8 cellular contexts compared by ENCODE assay signal in genomic region chr1:145959957-145960467, GRCh38. TPM values are rescaled to one million over a fixed set of nuclear protein-coding genes. Genes with fewer than 3 reads are reported as not detected.
DNase-seq lines count a peak whose midpoint lies in the region; ATAC-seq and TF ChIP-seq lines count a peak whose summit lies in the region.

No MANE protein-coding gene starts in this region.

- H3K79me2 ChIP-seq in PC-3 (ENCODE audit: low read length) (peaks cover 20% of the 10 kb centered on the region), osteoblast (ENCODE audit: insufficient read depth, low read length) (peaks cover 32% of the 10 kb centered on the region)

- H2AFZ ChIP-seq in PC-3 (ENCODE audit: low read length) (no peak overlapping the region), osteoblast (ENCODE audit: low read length) (peak overlapping the region; percentile 90)

- peaks cover 17% of the 10 kb centered on the region for H3K36me3 Mint-ChIP-seq in CD8-positive, alpha-beta T cell

- peaks cover 74% of the 10 kb centered on the region for H3K4me1 Mint-ChIP-seq in CD8-positive, alpha-beta T cell (ENCODE audit: low read depth)

- peak overlapping the region; percentile 91; the same call in 1 of the 2 replicates for H3K4me2 ChIP-seq in PC-3 (ENCODE audit: low read length)
- peak overlapping the region; percentile 100 for H3K4me2 ChIP-seq in osteoblast (ENCODE audit: insufficient read depth, low read length)

- intact Hi-C loops in CD8-positive, alpha-beta T cell (cut with DNase I, micrococcal nuclease), result no loop called here
- intact Hi-C loops in PC-3 (cut with micrococcal nuclease), result loop anchor here (2.0 to 5.0 kb wide), 2 partner anchors 15 to 43 kb away; partner anchors contain the start of gene PEX11B

- peaks cover 59% of the 10 kb centered on the region for H3K4me1 ChIP-seq in CD8-positive, alpha-beta T cell (ENCODE audit: insufficient read depth, low read length)
- peaks cover 60% of the 10 kb centered on the region for H3K4me1 ChIP-seq in PC-3 (ENCODE audit: insufficient read depth, low read length)
- H3K4me1 ChIP-seq in osteoblast (ENCODE audit: insufficient read depth, low read length), result peaks cover 65% of the 10 kb centered on the region

- no peaks in the 10 kb centered on the region for H3K36me3 ChIP-seq in CD8-positive, alpha-beta T cell (ENCODE audit: insufficient read depth, low read length)
- H3K36me3 ChIP-seq in PC-3 (ENCODE audit: low read depth, low read length) (no peaks in the 10 kb centered on the region), osteoblast (ENCODE audit: insufficient read depth, low read length) (no peaks in the 10 kb centered on the region)

- H4K20me1 ChIP-seq in PC-3 (ENCODE audit: low read length) (no peaks in the 10 kb centered on the region), osteoblast (ENCODE audit: insufficient read depth, low read length) (peaks cover 5% of the 10 kb centered on the region)

- peak overlapping the region; percentile 34 for H3K27ac Mint-ChIP-seq in CD8-positive, alpha-beta T cell

- no peak overlapping the region for H3K27ac ChIP-seq in CD8-positive, alpha-beta T cell (ENCODE audit: low read depth, low read length)
- H3K27ac ChIP-seq in PC-3 (ENCODE audit: low read length) (no peak overlapping the region), osteoblast (ENCODE audit: low read depth, low read length) (no peak overlapping the region)

- no peaks in the 10 kb centered on the region for H3K9me2 ChIP-seq in PC-3 (replicated peaks; ENCODE audit: low read length)

- no peaks in the 10 kb centered on the region for H3K9me3 Mint-ChIP-seq in CD8-positive, alpha-beta T cell

- no peaks in the 10 kb centered on the region for H3K27me3 ChIP-seq in CD8-positive, alpha-beta T cell (ENCODE audit: insufficient read depth, low read length)
- no peaks in the 10 kb centered on the region for H3K27me3 ChIP-seq in PC-3 (ENCODE audit: low read length)
- no peaks in the 10 kb centered on the region for H3K27me3 ChIP-seq in osteoblast (ENCODE audit: insufficient read depth, low read length)

- no peak for TF ChIP-seq POLR2A in erythroblast (IDR thresholded peaks at IDR 0.05; ENCODE audit: low read length)

- H3K27me3 Mint-ChIP-seq in CD8-positive, alpha-beta T cell (ENCODE audit: low read depth), result no peaks in the 10 kb centered on the region

- no peak for ATAC-seq in CD8-positive, alpha-beta T cell
- ATAC-seq in PC-3 (no peak), HG02885 (IDR thresholded peaks at IDR 0.05; ENCODE audit: poor library complexity, unreplicated experiment) (no peak)

- CTCF ChIA-PET in CD8-positive, alpha-beta T cell (lab: Charles Lee), result interaction anchor here (0.8 to 0.9 kb wide), 2 partner anchors 17 to 37 kb away, joined by 3 to 4 read pairs; partner anchors contain the start of gene TXNIP
- CTCF ChIA-PET in PC-3 (lab: Charles Lee), result no interaction called here

- TF ChIP-seq CTCF in CD8-positive, alpha-beta T cell (IDR thresholded peaks at IDR 0.05), result no peak
- TF ChIP-seq CTCF in PC-3 (conservative IDR thresholded peaks at IDR 0.05; ENCODE audit: low read depth, low read length) (no peak), epithelial cell of esophagus (IDR thresholded peaks at IDR 0.05; ENCODE audit: insufficient read depth, low read depth, low read length, missing control alignments) (no peak), osteoblast (IDR thresholded peaks at IDR 0.05; ENCODE audit: extremely low read depth, low read depth, low read length) (no peak)

- H3K4me3 Mint-ChIP-seq in CD8-positive, alpha-beta T cell, result peak overlapping the region; percentile 91

- POLR2A ChIA-PET in CD8-positive, alpha-beta T cell (lab: Charles Lee), result interaction anchor here (2.8 to 4.8 kb wide), 2 partner anchors 32 to 33 kb away, joined by 9 to 63 read pairs; partner anchors contain the start of gene RBM8A
- POLR2A ChIA-PET in PC-3 (lab: Charles Lee; ENCODE audit: unreplicated experiment), result no interaction called here

- DNase-seq in CD8-positive, alpha-beta T cell, result no peak
- DNase-seq in PC-3, result no peak
- DNase-seq in epithelial cell of esophagus (ENCODE audit: low read depth), result no peak
- peak; percentile 49 for DNase-seq in osteoblast (ENCODE audit: insufficient read length, low spot score, missing footprints)
- no peak for DNase-seq in NCI-H146 treated with DMSO at 0.1 percent for 48 hours (lab: John Stamatoyannopoulos, UW; ENCODE audit: unreplicated experiment)
- DNase-seq in erythroblast (lab: John Stamatoyannopoulos, UW), result no peak
- no peak for DNase-seq in NCI-H2171 (lab: John Stamatoyannopoulos, UW)

- H3K4me3 ChIP-seq in CD8-positive, alpha-beta T cell (ENCODE audit: low read depth, low read length), result peak overlapping the region; percentile 86
- H3K4me3 ChIP-seq in PC-3 (ENCODE audit: low read length) (peak overlapping the region; percentile 76; the same call in 1 of the 2 replicates), epithelial cell of esophagus (ENCODE audit: low read length) (peak overlapping the region; percentile 52), osteoblast (ENCODE audit: insufficient read depth, low read length) (peak overlapping the region; percentile 89)

- H3K9ac ChIP-seq in PC-3 (ENCODE audit: low read length), result no peak overlapping the region

- BruUV-seq in PC-3 (replicated peaks; lab: Mats Ljungman, UMichigan), result no TSS peak

- no peaks in the 10 kb centered on the region for H3F3A ChIP-seq in PC-3 (ENCODE audit: low read length, unreplicated experiment)

- no peaks in the 10 kb centered on the region for H3K9me3 ChIP-seq in CD8-positive, alpha-beta T cell (ENCODE audit: low read length)
- no peaks in the 10 kb centered on the region for H3K9me3 ChIP-seq in PC-3 (ENCODE audit: low read length)
- no peaks in the 10 kb centered on the region for H3K9me3 ChIP-seq in osteoblast (ENCODE audit: low read depth, low read length)

RNA-seq across cellular contexts. Expression of gene LIX1L, which starts 2.2 kb away (rescaled TPM):
- total RNA-seq in CD8-positive, alpha-beta T cell, result 10 to 100 TPM; 14.7 to 16.4 TPM
- total RNA-seq in PC-3 (2014; rRNA removed) (12.5 and 13.6 TPM in 2 replicates), osteoblast (33.3 and 33.7 TPM in 2 replicates)

RNA-seq across cellular contexts. Expression of gene ANKRD34A, which starts 4.4 kb away (rescaled TPM):
- under 1 TPM; 0.42 to 0.62 TPM for total RNA-seq in CD8-positive, alpha-beta T cell
- total RNA-seq in PC-3 (2014; rRNA removed) (0.29 and 2.8 TPM in 2 replicates), osteoblast (0.59 and 1.1 TPM in 2 replicates)

RNA-seq across cellular contexts. Expression of gene POLR3GL, which starts 4.5 kb away (rescaled TPM):
- 10 to 100 TPM; 12.9 to 14.4 TPM for total RNA-seq in CD8-positive, alpha-beta T cell
- total RNA-seq in PC-3 (2014; rRNA removed), result 3.7 and 8.4 TPM in 2 replicates
- total RNA-seq in osteoblast, result 9.4 and 13.3 TPM in 2 replicates

RNA-seq across cellular contexts. Expression of gene RBM8A, which starts 32.7 kb away (rescaled TPM):
- total RNA-seq in CD8-positive, alpha-beta T cell, result 100 to 1,000 TPM; 180 to 187 TPM
- total RNA-seq in PC-3 (2014; rRNA removed), result 459 and 482 TPM in 2 replicates
- total RNA-seq in osteoblast, result 49.8 and 54.3 TPM in 2 replicates

RNA-seq across cellular contexts. Expression of gene TXNIP, which starts 36.4 kb away (rescaled TPM):
- 100 to 1,000 TPM; 627 to 652 TPM for total RNA-seq in CD8-positive, alpha-beta T cell
- total RNA-seq in PC-3 (2014; rRNA removed) (45.3 and 66.6 TPM in 2 replicates), osteoblast (400 and 529 TPM in 2 replicates)
